ENCODE assay signal across 26 cellular contexts in the genomic region with DNA sequence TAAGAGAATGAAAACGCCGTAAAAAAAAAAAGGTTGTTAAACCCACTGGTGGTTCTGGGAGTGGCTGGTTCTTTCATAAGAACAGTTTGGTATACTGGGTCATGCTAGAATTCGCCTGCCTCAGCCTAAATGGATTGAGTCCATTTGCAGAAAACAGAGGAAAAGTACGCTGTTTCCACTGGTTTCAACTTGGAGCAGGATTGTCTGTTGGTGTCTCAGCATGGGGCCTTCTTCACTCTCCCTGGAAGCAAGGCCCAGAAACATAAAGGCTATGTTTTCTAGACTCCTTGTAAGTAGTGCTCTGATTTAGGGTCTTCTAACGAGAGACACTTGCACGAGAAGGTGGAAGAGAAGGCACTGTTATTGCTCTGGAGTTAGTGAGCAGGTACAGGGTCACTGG.
A peak's percentile ranks its signal among the peaks of the same experiment; 100 is the strongest.
DNase-seq lines count a peak whose midpoint lies in the region; ATAC-seq, FAIRE-seq and TF ChIP-seq lines count a peak whose summit lies in the region.
"Had no signal": no experiment of that assay in that cellular context is flagged by ENCODE, and none has a peak within 500 bp of the region (broad histone marks: within the 10 kb centered on the region; RNA-seq: fewer than 3 reads in every experiment).

No MANE protein-coding gene starts in this region.

- peak overlapping the region; percentile 96 for H3K27ac ChIP-seq in endothelial cell of umbilical vein (ENCODE audit: insufficient read depth, low read depth, low read length)
- H3K27ac ChIP-seq: BLaER1 treated with 17β-estradiol and CSF1 and Interleukin-3, amounts not matched to agents 10 nM and 100 nM; cardiac muscle cell; spleen; testis; VCaP had no signal

- ATAC-seq in GM21367 (IDR thresholded peaks at IDR 0.05; ENCODE audit: unreplicated experiment): no peak

- BruUV-seq in endothelial cell of umbilical vein (replicated peaks; lab: Mats Ljungman, UMichigan): TSS peak; percentile 32

- peaks cover 9% of the 10 kb centered on the region for H3K79me2 ChIP-seq in endothelial cell of umbilical vein (ENCODE audit: control insufficient read depth, insufficient read depth, low read length)

- dilution Hi-C loops in endothelial cell of umbilical vein (cut with MboI; ENCODE audit: extremely low pct_ligation_motif_present, low sequenced_read_pairs): loop anchor here (10.0 kb wide), 1 partner anchor 131 kb away; no protein-coding TSS in a partner anchor

- no peaks in the 10 kb centered on the region for H3K27me3 ChIP-seq in endothelial cell of umbilical vein (ENCODE audit: control insufficient read depth in 2 of 2, insufficient read depth in 2 of 2, low read length in 2 of 2)
- no peaks in the 10 kb centered on the region for H3K27me3 ChIP-seq in skeletal muscle satellite cell (ENCODE audit: control insufficient read depth, insufficient read depth, low read length)
- H3K27me3 ChIP-seq: BLaER1 treated with 17β-estradiol and CSF1 and Interleukin-3, amounts not matched to agents 10 nM and 100 nM; cardiac muscle cell; spleen; testis had no signal

- H3K4me2 ChIP-seq in endothelial cell of umbilical vein (ENCODE audit: insufficient read depth, low read length) (peak overlapping the region; percentile 57), skeletal muscle satellite cell (ENCODE audit: low read length) (peak overlapping the region; percentile 36)

- peaks cover 77% of the 10 kb centered on the region for H3K4me1 Mint-ChIP-seq in activated naive CD4-positive, alpha-beta T cell treated with anti-CD3 and anti-CD28 coated beads for 36 hours (ENCODE audit: low read depth)
- H3K4me1 Mint-ChIP-seq: memory B cell had no signal

- no peak for DNase-seq in activated naive CD4-positive, alpha-beta T cell treated with anti-CD3 and anti-CD28 coated beads for 36 hours
- no peak for DNase-seq in activated naive CD4-positive, alpha-beta T cell treated with Interleukin-2 at 50 U/mL for 16 hours
- peak; percentile 76 for DNase-seq in RKO (ENCODE audit: low spot score)
- no peak for DNase-seq in endothelial cell of umbilical vein (ENCODE audit: low read depth, low spot score)
- DNase-seq in activated CD4-positive, CD25-positive, alpha-beta regulatory T cell (lab: John Stamatoyannopoulos, UW): no peak
- no peak for DNase-seq in AG20443 (ENCODE audit: low spot score)
- DNase-seq: ACHN; activated CD4-positive, alpha-beta T cell treated with anti-CD3 and anti-CD28 coated beads, Interleukin-2, amount 10 ng/mL, durations not matched to agents 24 days and 14 days; activated effector memory CD4-positive, alpha-beta T cell treated with Interleukin-2 at 50 U/mL for 16 hours; Caco-2; cortex of kidney; head of caudate nucleus; NCI-H1092 treated with DMSO at 0.1 percent for 48 hours; NCI-H187 treated with DMSO at 0.1 percent for 48 hours; NCI-H526 treated with DMSO at 0.1 percent for 48 hours; occipital lobe; spleen; testis had no signal

- H3K27me3 Mint-ChIP-seq in activated naive CD4-positive, alpha-beta T cell treated with anti-CD3 and anti-CD28 coated beads for 36 hours (ENCODE audit: low read depth): no peaks in the 10 kb centered on the region
- H3K27me3 Mint-ChIP-seq: activated CD4-positive, alpha-beta T cell treated with anti-CD3 and anti-CD28 coated beads, Interleukin-2, amount 10 ng/mL, durations not matched to agents 24 days and 14 days had no signal

- peaks cover 89% of the 10 kb centered on the region for H3K4me1 ChIP-seq in endothelial cell of umbilical vein (ENCODE audit: control insufficient read depth, extremely low read depth, insufficient read depth, low read length)
- peaks cover 96% of the 10 kb centered on the region for H3K4me1 ChIP-seq in skeletal muscle satellite cell (ENCODE audit: control insufficient read depth, insufficient read depth, low read length)
- H3K4me1 ChIP-seq: spleen, testis had no signal

- no peak overlapping the region for H3K4me3 Mint-ChIP-seq in activated naive CD4-positive, alpha-beta T cell treated with anti-CD3 and anti-CD28 coated beads for 36 hours
- H3K4me3 Mint-ChIP-seq: memory B cell; stimulated activated effector memory CD8-positive, alpha-beta T cell treated with anti-CD3 and anti-CD28 coated beads, Interleukin-12 subunit alpha, Interleukin-12 subunit beta, amount 100 ng/mL, for 72 hours; T-helper 2 cell treated with Interferon-gamma antibody and Interleukin-4, amounts not matched to agents 5 μg/mL and 100 μg/mL, for 36 hours had no signal

- H3K9me3 ChIP-seq in endothelial cell of umbilical vein (replicated peaks; ENCODE audit: control insufficient read depth, insufficient read depth, low read length) (no peaks in the 10 kb centered on the region), skeletal muscle satellite cell (replicated peaks; ENCODE audit: low read length) (no peaks in the 10 kb centered on the region)
- H3K9me3 ChIP-seq: BLaER1 treated with 17β-estradiol and CSF1 and Interleukin-3, amounts not matched to agents 10 nM and 100 nM; Caco-2; spleen; testis had no signal

- no peak overlapping the region for H2AFZ ChIP-seq in endothelial cell of umbilical vein (ENCODE audit: low read depth, low read length)

- H3K9me1 ChIP-seq in endothelial cell of umbilical vein (replicated peaks; ENCODE audit: control insufficient read depth, extremely low read depth, insufficient read depth, low read length): no peaks in the 10 kb centered on the region

- no peaks in the 10 kb centered on the region for H3K36me3 Mint-ChIP-seq in activated naive CD4-positive, alpha-beta T cell treated with anti-CD3 and anti-CD28 coated beads for 36 hours (ENCODE audit: low read depth)
- H3K36me3 Mint-ChIP-seq: memory B cell; stimulated activated effector memory CD8-positive, alpha-beta T cell treated with anti-CD3 and anti-CD28 coated beads, Interleukin-12 subunit alpha, Interleukin-12 subunit beta, amount 100 ng/mL, for 72 hours had no signal

- no peaks in the 10 kb centered on the region for H4K20me1 ChIP-seq in endothelial cell of umbilical vein (replicated peaks; ENCODE audit: control insufficient read depth, extremely low read depth, insufficient read depth, low read length)
- H4K20me1 ChIP-seq: BLaER1 treated with 17β-estradiol and CSF1 and Interleukin-3, amounts not matched to agents 10 nM and 100 nM had no signal

- H3K9ac ChIP-seq in endothelial cell of umbilical vein (replicated peaks; ENCODE audit: extremely low read depth, insufficient read depth, low read length): peak overlapping the region; percentile 66
- no peak overlapping the region for H3K9ac ChIP-seq in skeletal muscle satellite cell (ENCODE audit: low read depth, low read length)
- H3K9ac ChIP-seq: BLaER1 treated with 17β-estradiol and CSF1 and Interleukin-3, amounts not matched to agents 10 nM and 100 nM had no signal

- H3K9me3 Mint-ChIP-seq in activated naive CD4-positive, alpha-beta T cell treated with anti-CD3 and anti-CD28 coated beads for 36 hours: no peaks in the 10 kb centered on the region
- H3K9me3 Mint-ChIP-seq: activated CD4-positive, alpha-beta T cell treated with anti-CD3 and anti-CD28 coated beads, Interleukin-2, amount 10 ng/mL, durations not matched to agents 24 days and 14 days; memory B cell; stimulated activated effector memory CD8-positive, alpha-beta T cell treated with anti-CD3 and anti-CD28 coated beads, Interleukin-12 subunit alpha, Interleukin-12 subunit beta, amount 100 ng/mL, for 72 hours; T-helper 2 cell treated with Interferon-gamma antibody and Interleukin-4, amounts not matched to agents 5 μg/mL and 100 μg/mL, for 36 hours had no signal

- H3K36me3 ChIP-seq in endothelial cell of umbilical vein (ENCODE audit: control insufficient read depth in 2 of 2, extremely low read depth in 1 of 2, insufficient read depth in 2 of 2, low read length in 2 of 2) (no peaks in the 10 kb centered on the region), skeletal muscle satellite cell (ENCODE audit: insufficient read depth, low read length) (no peaks in the 10 kb centered on the region)
- H3K36me3 ChIP-seq: BLaER1 treated with 17β-estradiol and CSF1 and Interleukin-3, amounts not matched to agents 10 nM and 100 nM; cardiac muscle cell; spleen had no signal

- no peak for TF ChIP-seq POLR2A in endothelial cell of umbilical vein (IDR thresholded peaks at IDR 0.05; ENCODE audit: low read depth, low read length)

- no peak for TF ChIP-seq CTCF in endothelial cell of umbilical vein (IDR thresholded peaks at IDR 0.05; ENCODE audit: extremely low read depth in 1 of 2, insufficient read depth in 1 of 2, low read depth in 1 of 2, low read length in 2 of 2)

- no peak for FAIRE-seq in endothelial cell of umbilical vein (lab: Jason Lieb, UNC)

- no peak overlapping the region for H3K4me3 ChIP-seq in endothelial cell of umbilical vein (replicated peaks in 1 of 3; ENCODE audit: insufficient read depth in 1 of 3, low read depth in 1 of 3, low read length in 3 of 3)
- H3K4me3 ChIP-seq in skeletal muscle satellite cell (ENCODE audit: low read length): no peak overlapping the region
- H3K4me3 ChIP-seq: BLaER1 treated with 17β-estradiol and CSF1 and Interleukin-3, amounts not matched to agents 10 nM and 100 nM; cardiac muscle cell; spleen; testis had no signal

- POLR2A ChIA-PET in endothelial cell of umbilical vein (lab: Charles Lee): no interaction called here

- CTCF ChIA-PET in activated naive CD4-positive, alpha-beta T cell treated with anti-CD3 and anti-CD28 coated beads for 36 hours (lab: Charles Lee): interaction anchor here (2.4 kb wide), 1 partner anchor 23 kb away, joined by 10 read pairs; no protein-coding TSS in a partner anchor
- CTCF ChIA-PET in endothelial cell of umbilical vein (lab: Charles Lee): interaction anchor here (1.3 kb wide), 3 partner anchors 24 to 219 kb away, joined by 3 to 6 read pairs (median 6); no protein-coding TSS in a partner anchor

- intact Hi-C loops in activated naive CD4-positive, alpha-beta T cell treated with anti-CD3 and anti-CD28 coated beads for 36 hours (cut with micrococcal nuclease): loop anchor here (1.0 to 10.0 kb wide), 14 partner anchors 15 to 1686 kb away; a partner anchor contains a TSS
- intact Hi-C loops in endothelial cell of umbilical vein (cut with micrococcal nuclease): loop anchor here (1.0 to 10.0 kb wide), 6 partner anchors 8 to 419 kb away; no protein-coding TSS in a partner anchor

- peak overlapping the region; percentile 14 for H3K27ac Mint-ChIP-seq in activated naive CD4-positive, alpha-beta T cell treated with anti-CD3 and anti-CD28 coated beads for 36 hours
- H3K27ac Mint-ChIP-seq: memory B cell; stimulated activated effector memory CD8-positive, alpha-beta T cell treated with anti-CD3 and anti-CD28 coated beads, Interleukin-12 subunit alpha, Interleukin-12 subunit beta, amount 100 ng/mL, for 72 hours; T-helper 2 cell treated with Interferon-gamma antibody and Interleukin-4, amounts not matched to agents 5 μg/mL and 100 μg/mL, for 36 hours had no signal

TF ChIP-seq in endothelial cell of umbilical vein, 7 proteins besides CTCF, POLR2A, EP300 and RAD21 (continues in another document):
- TF ChIP-seq GATA2 (IDR thresholded peaks at IDR 0.05; ENCODE audit: insufficient read depth, insufficient read length, low read depth, low read length) (no peak), MYC (IDR thresholded peaks at IDR 0.05; ENCODE audit: low read depth, low read length) (no peak), JUN (IDR thresholded peaks at IDR 0.05; ENCODE audit: borderline replicate concordance, insufficient read depth, insufficient read length, low read depth) (no peak), POLR2AphosphoS5 (IDR thresholded peaks at IDR 0.05; ENCODE audit: insufficient read depth, low read depth, low read length) (no peak), EZH2 (IDR thresholded peaks at IDR 0.05; ENCODE audit: borderline replicate concordance, low read depth, low read length, severe bottlenecking) (no peak)
